ENCODE assay signal across 17 cellular contexts in the genomic region with DNA sequence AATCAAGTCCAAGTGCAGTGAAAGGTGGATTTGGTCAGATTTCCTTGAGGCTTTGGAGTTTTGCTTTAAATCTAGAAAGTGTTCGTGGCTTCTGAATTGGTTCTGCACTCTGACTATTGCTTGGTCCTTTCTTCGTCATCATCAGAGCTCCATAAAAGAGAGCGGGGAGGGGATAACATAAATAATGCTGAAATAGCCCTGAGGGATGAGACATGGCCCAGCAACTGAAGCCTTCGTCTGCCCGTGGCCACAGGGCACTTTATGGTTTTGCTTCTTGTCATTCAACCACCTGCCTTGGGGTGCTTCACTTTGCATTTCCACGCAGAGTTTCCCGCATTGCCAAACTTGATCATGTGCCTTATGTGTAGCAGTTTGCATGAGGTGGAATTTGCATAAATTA. TPM values are rescaled to one million over a fixed set of nuclear protein-coding genes. Genes with fewer than 3 reads are reported as not detected.
"Had no signal": no experiment of that assay in that cellular context is flagged by ENCODE, and none has a peak within 500 bp of the region (broad histone marks: within the 10 kb centered on the region; RNA-seq: fewer than 3 reads in every experiment).

No MANE protein-coding gene starts in this region.

- ATAC-seq: effector memory CD8-positive, alpha-beta T cell; heart left ventricle; left cardiac atrium; left lung; naive thymus-derived CD4-positive, alpha-beta T cell; right lobe of liver; stimulated activated naive B cell treated with anti-CD40 and anti-IgM and Interleukin-4, amounts not matched to agents 10 μg/mL and 1 μg/mL and 100 μg/mL, for 72 hours had no signal

- DNase-seq: cortex of kidney; effector memory CD8-positive, alpha-beta T cell; erythroblast; esophagus squamous epithelium; heart left ventricle; left cardiac atrium; left lung; mesendoderm; midbrain; naive thymus-derived CD4-positive, alpha-beta T cell; right lobe of liver; small intestine; stimulated activated CD4-positive, alpha-beta T cell treated with anti-CD3 and anti-CD28 coated beads, Interleukin-15, amount 100 ng/mL, for 24 hours; stimulated activated CD4-positive, alpha-beta T cell treated with anti-CD3 and anti-CD28 coated beads, Interleukin-2, amount 100 ng/mL, for 48 hours; stimulated activated naive B cell treated with anti-CD40 and anti-IgM and Interleukin-4, amounts not matched to agents 10 μg/mL and 1 μg/mL and 100 μg/mL, for 72 hours; upper lobe of left lung had no signal

RNA-seq across cellular contexts. Expression of gene CFAP43, which starts 52.6 kb away (rescaled TPM):
- total RNA-seq: fibroblast of villous mesenchyme had no signal
